Comparison of ENCODE assay signal across 14 cellular contexts in genomic region chr10:77893386-77893785, GRCh38.
"Had no signal": no experiment of that assay in that cellular context is flagged by ENCODE, and none has a peak within 500 bp of the region (broad histone marks: within the 10 kb centered on the region; RNA-seq: fewer than 3 reads in every experiment).

No MANE protein-coding gene starts in this region.

- H3K9me3 ChIP-seq: heart right ventricle, pancreas, thoracic aorta had no signal

- H3K36me3 ChIP-seq: heart right ventricle, pancreas, thoracic aorta had no signal

- H3K27ac Mint-ChIP-seq: activated naive CD8-positive, alpha-beta T cell; stimulated activated naive CD8-positive, alpha-beta T cell treated with anti-CD3 and anti-CD28 coated beads, Interleukin-15, Interleukin-2, amounts not matched to agents 100 ng/mL and 50 ng/mL, for 24 hours had no signal

- H3K36me3 Mint-ChIP-seq: activated naive CD8-positive, alpha-beta T cell had no signal

- DNase-seq: activated gamma-delta T cell; activated T-cell treated with anti-CD3 and anti-CD28 coated beads, Interleukin-2, amount 50 U/mL, for 1 hour; dorsolateral prefrontal cortex; foreskin keratinocyte; heart right ventricle; islet precursor cell; left ventricle myocardium superior; pancreas; right cardiac atrium; SIG-M5; stimulated activated CD4-positive, alpha-beta T cell treated with anti-CD3 and anti-CD28 coated beads, Interleukin-1b, Interleukin-23, amount 100 ng/mL, for 48 hours had no signal

- H3K4me3 Mint-ChIP-seq: activated naive CD8-positive, alpha-beta T cell; stimulated activated naive CD8-positive, alpha-beta T cell treated with anti-CD3 and anti-CD28 coated beads, Interleukin-15, Interleukin-2, amounts not matched to agents 100 ng/mL and 50 ng/mL, for 24 hours had no signal

- ATAC-seq: foreskin keratinocyte, heart right ventricle, left ventricle myocardium superior, pancreas, right cardiac atrium had no signal

- H3K27me3 Mint-ChIP-seq: activated naive CD8-positive, alpha-beta T cell had no signal

- H3K4me3 ChIP-seq: dorsolateral prefrontal cortex, heart right ventricle, pancreas, thoracic aorta had no signal

- H3K9me3 Mint-ChIP-seq: stimulated activated naive CD8-positive, alpha-beta T cell treated with anti-CD3 and anti-CD28 coated beads, Interleukin-15, Interleukin-2, amounts not matched to agents 100 ng/mL and 50 ng/mL, for 24 hours had no signal

- H3K27ac ChIP-seq: foreskin keratinocyte, heart right ventricle, thoracic aorta had no signal

- H3K27me3 ChIP-seq: dorsolateral prefrontal cortex, foreskin keratinocyte, heart right ventricle, pancreas had no signal
